1 cellular context compared by ENCODE assay signal in the genomic region with DNA sequence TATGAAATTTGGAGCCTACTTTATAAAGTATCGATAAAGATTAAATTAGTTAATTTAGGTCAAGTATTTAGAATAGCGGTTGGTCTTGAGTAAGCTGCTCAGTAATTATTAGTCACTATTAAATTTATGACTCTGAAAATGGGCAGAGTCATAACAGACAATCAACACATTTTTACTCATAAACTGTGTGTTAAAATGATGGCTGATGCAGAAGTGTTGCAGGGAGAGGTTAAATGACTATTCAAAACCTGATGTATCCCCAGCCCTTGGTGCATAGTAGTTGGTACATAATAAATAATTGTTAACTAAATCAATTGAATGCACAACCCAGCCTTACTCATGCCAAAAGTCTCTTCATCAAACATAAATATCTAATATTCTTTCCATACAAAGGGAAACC.
TF ChIP-seq lines count a peak whose summit lies in the region.

No MANE protein-coding gene starts in this region.

TF ChIP-seq in GM12878, 131 proteins besides CTCF, POLR2A, EP300 and RAD21:
- TF ChIP-seq JUNB (IDR thresholded peaks at IDR 0.05) (peak; percentile 46), ATF7 (IDR thresholded peaks at IDR 0.05; ENCODE audit: low read depth) (no peak)
- TF ChIP-seq, protein P1, sequence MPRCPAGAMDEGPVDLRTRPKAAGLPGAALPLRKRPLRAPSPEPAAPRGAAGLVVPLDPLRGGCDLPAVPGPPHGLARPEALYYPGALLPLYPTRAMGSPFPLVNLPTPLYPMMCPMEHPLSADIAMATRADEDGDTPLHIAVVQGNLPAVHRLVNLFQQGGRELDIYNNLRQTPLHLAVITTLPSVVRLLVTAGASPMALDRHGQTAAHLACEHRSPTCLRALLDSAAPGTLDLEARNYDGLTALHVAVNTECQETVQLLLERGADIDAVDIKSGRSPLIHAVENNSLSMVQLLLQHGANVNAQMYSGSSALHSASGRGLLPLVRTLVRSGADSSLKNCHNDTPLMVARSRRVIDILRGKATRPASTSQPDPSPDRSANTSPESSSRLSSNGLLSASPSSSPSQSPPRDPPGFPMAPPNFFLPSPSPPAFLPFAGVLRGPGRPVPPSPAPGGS (IDR thresholded peaks at IDR 0.05; ENCODE audit: borderline replicate concordance, insufficient read depth, low read depth, low read length, poor library complexity, severe bottlenecking): peak; percentile 15
TF ChIP-seq in GM12878: peak in this region for 2.
